Comparison of ENCODE assay signal across 17 cellular contexts in genomic region chr6:91852232-91852631, GRCh38.
"Had no signal": no experiment of that assay in that cellular context is flagged by ENCODE, and none has a peak within 500 bp of the region (broad histone marks: within the 10 kb centered on the region; RNA-seq: fewer than 3 reads in every experiment).

No MANE protein-coding gene starts in this region.

- H3K4me1 Mint-ChIP-seq: activated naive CD4-positive, alpha-beta T cell treated with anti-CD3 and anti-CD28 coated beads, Interleukin-2, amount 50 U/mL, for 24 hours; immature natural killer cell had no signal

- H3K36me3 ChIP-seq: ascending aorta, esophagus squamous epithelium, thyroid gland had no signal

- H3K4me1 ChIP-seq: ascending aorta, esophagus squamous epithelium, thyroid gland had no signal

- ATAC-seq: activated CD4-positive, CD25-positive, alpha-beta regulatory T cell treated with anti-CD3 and anti-CD28 coated beads, Interleukin-2, amount 50 U/mL, for 24 hours; natural killer cell treated with Interleukin-12 subunit alpha and Interleukin-12 subunit beta and Interleukin-15 and Interleukin-18, amount 100 ng/mL, for 72 hours had no signal

- H3K4me3 Mint-ChIP-seq: activated naive CD4-positive, alpha-beta T cell treated with anti-CD3 and anti-CD28 coated beads, Interleukin-2, amount 50 U/mL, for 24 hours; immature natural killer cell; natural killer cell treated with Interleukin-12 subunit alpha and Interleukin-12 subunit beta and Interleukin-15 and Interleukin-18, amount 100 ng/mL, for 72 hours had no signal

- H3K27ac Mint-ChIP-seq: activated naive CD4-positive, alpha-beta T cell treated with anti-CD3 and anti-CD28 coated beads, Interleukin-2, amount 50 U/mL, for 24 hours; immature natural killer cell; natural killer cell treated with Interleukin-12 subunit alpha and Interleukin-12 subunit beta and Interleukin-15 and Interleukin-18, amount 100 ng/mL, for 72 hours had no signal

- H3K9me3 ChIP-seq: ascending aorta, esophagus squamous epithelium, thyroid gland had no signal

- H3K36me3 Mint-ChIP-seq: activated naive CD4-positive, alpha-beta T cell treated with anti-CD3 and anti-CD28 coated beads, Interleukin-2, amount 50 U/mL, for 24 hours; immature natural killer cell; natural killer cell treated with Interleukin-12 subunit alpha and Interleukin-12 subunit beta and Interleukin-15 and Interleukin-18, amount 100 ng/mL, for 72 hours had no signal

- H3K27me3 Mint-ChIP-seq: activated naive CD4-positive, alpha-beta T cell treated with anti-CD3 and anti-CD28 coated beads, Interleukin-2, amount 50 U/mL, for 24 hours; natural killer cell treated with Interleukin-12 subunit alpha and Interleukin-12 subunit beta and Interleukin-15 and Interleukin-18, amount 100 ng/mL, for 72 hours had no signal

- H3K4me3 ChIP-seq: ascending aorta, esophagus squamous epithelium, thyroid gland had no signal

- H3K27ac ChIP-seq: ascending aorta, esophagus squamous epithelium, thyroid gland had no signal

- DNase-seq: activated CD4-positive, alpha-beta T cell treated with anti-CD3 and anti-CD28 coated beads, Interleukin-2, amount 50 U/mL, for 1 hour; activated CD8-positive, alpha-beta memory T cell treated with anti-CD3 and anti-CD28 coated beads, Interleukin-2, amount 50 U/mL, for 4 hours; activated effector memory CD4-positive, alpha-beta T cell treated with Interleukin-2 at 50 U/mL for 16 hours; activated T-cell treated with anti-CD3 and anti-CD28 coated beads, Interleukin-2, amount 50 U/mL, for 48 hours; cortex of kidney; effector CD8-positive, alpha-beta T cell; esophagus squamous epithelium; immature natural killer cell; posterior cingulate gyrus; retina; stimulated activated CD4-positive, alpha-beta T cell treated with anti-CD3 and anti-CD28 coated beads, Interleukin-2, amount 100 ng/mL, for 24 hours; stimulated activated naive CD4-positive, alpha-beta T cell treated with Interleukin-2 at 50 U/mL for 16 hours; thyroid gland had no signal

- H3K27me3 ChIP-seq: ascending aorta, esophagus squamous epithelium, thyroid gland had no signal

- H3K9me3 Mint-ChIP-seq: activated naive CD4-positive, alpha-beta T cell treated with anti-CD3 and anti-CD28 coated beads, Interleukin-2, amount 50 U/mL, for 24 hours had no signal
